Comparison of ENCODE assay signal across 21 cellular contexts in genomic region chr16:24815052-24815451, GRCh38. TPM values are rescaled to one million over a fixed set of nuclear protein-coding genes. Genes with fewer than 3 reads are reported as not detected.
"Had no signal": no experiment of that assay in that cellular context is flagged by ENCODE, and none has a peak within 500 bp of the region (broad histone marks: within the 10 kb centered on the region; RNA-seq: fewer than 3 reads in every experiment).

No MANE protein-coding gene starts in this region.

- H3K9me3 Mint-ChIP-seq: activated naive CD8-positive, alpha-beta T cell treated with anti-CD3 and anti-CD28 coated beads for 36 hours; dendritic cell treated with granulocyte-macrophage colony-stimulating factor and Interleukin-4, amounts not matched to agents 40 ng/mL and 50 ng/mL, for 4 days; stimulated activated naive CD8-positive, alpha-beta T cell treated with anti-CD3 and anti-CD28 coated beads, Interleukin-15, Interleukin-2, amounts not matched to agents 100 ng/mL and 50 ng/mL, for 24 hours; type B pancreatic cell had no signal

- H3K27ac ChIP-seq: VCaP had no signal

- H3K27me3 Mint-ChIP-seq: activated naive CD8-positive, alpha-beta T cell treated with anti-CD3 and anti-CD28 coated beads for 36 hours; dendritic cell treated with granulocyte-macrophage colony-stimulating factor and Interleukin-4, amounts not matched to agents 40 ng/mL and 50 ng/mL, for 4 days; stimulated activated naive CD8-positive, alpha-beta T cell treated with anti-CD3 and anti-CD28 coated beads, Interleukin-15, Interleukin-2, amounts not matched to agents 100 ng/mL and 50 ng/mL, for 24 hours; type B pancreatic cell had no signal

- DNase-seq: activated CD4-positive, alpha-beta T cell treated with anti-CD3 and anti-CD28 coated beads for 1 hour; activated CD8-positive, alpha-beta memory T cell treated with anti-CD3 and anti-CD28 coated beads for 24 hours; activated CD8-positive, alpha-beta memory T cell treated with anti-CD3 and anti-CD28 coated beads, Interleukin-2, amount 50 U/mL, for 48 hours; activated naive CD4-positive, alpha-beta T cell; activated naive CD8-positive, alpha-beta T cell treated with anti-CD3 and anti-CD28 coated beads for 36 hours; amniotic stem cell; effector CD8-positive, alpha-beta T cell; left ventricle myocardium superior; retina; stimulated activated CD4-positive, alpha-beta T cell treated with anti-CD3 and anti-CD28 coated beads, Interleukin-12 subunit alpha, Interleukin-12 subunit beta, amount 100 ng/mL, for 4 hours; stimulated activated CD4-positive, alpha-beta T cell treated with anti-CD3 and anti-CD28 coated beads, Interleukin-1b, Interleukin-23, amount 100 ng/mL, for 48 hours had no signal

- H3K4me3 Mint-ChIP-seq: activated naive CD8-positive, alpha-beta T cell treated with anti-CD3 and anti-CD28 coated beads for 36 hours; dendritic cell treated with granulocyte-macrophage colony-stimulating factor and Interleukin-4, amounts not matched to agents 40 ng/mL and 50 ng/mL, for 4 days; stimulated activated naive CD8-positive, alpha-beta T cell treated with anti-CD3 and anti-CD28 coated beads, Interleukin-15, Interleukin-2, amounts not matched to agents 100 ng/mL and 50 ng/mL, for 24 hours; type B pancreatic cell had no signal

- H3K27ac Mint-ChIP-seq: activated naive CD8-positive, alpha-beta T cell treated with anti-CD3 and anti-CD28 coated beads for 36 hours; dendritic cell treated with granulocyte-macrophage colony-stimulating factor and Interleukin-4, amounts not matched to agents 40 ng/mL and 50 ng/mL, for 4 days; stimulated activated naive CD8-positive, alpha-beta T cell treated with anti-CD3 and anti-CD28 coated beads, Interleukin-15, Interleukin-2, amounts not matched to agents 100 ng/mL and 50 ng/mL, for 24 hours; type B pancreatic cell had no signal

- H3K4me1 Mint-ChIP-seq: activated naive CD8-positive, alpha-beta T cell treated with anti-CD3 and anti-CD28 coated beads for 36 hours had no signal

RNA-seq across cellular contexts. Expression of gene SLC5A11, which starts 30.7 kb away (rescaled TPM):
- total RNA-seq: chondrocyte, fibroblast of villous mesenchyme, left ventricle myocardium superior, myocyte, posterior vena cava, temporal lobe had no signal
- polyA plus RNA-seq: neural cell had no signal
